20 cellular contexts compared by ENCODE assay signal in the genomic region with DNA sequence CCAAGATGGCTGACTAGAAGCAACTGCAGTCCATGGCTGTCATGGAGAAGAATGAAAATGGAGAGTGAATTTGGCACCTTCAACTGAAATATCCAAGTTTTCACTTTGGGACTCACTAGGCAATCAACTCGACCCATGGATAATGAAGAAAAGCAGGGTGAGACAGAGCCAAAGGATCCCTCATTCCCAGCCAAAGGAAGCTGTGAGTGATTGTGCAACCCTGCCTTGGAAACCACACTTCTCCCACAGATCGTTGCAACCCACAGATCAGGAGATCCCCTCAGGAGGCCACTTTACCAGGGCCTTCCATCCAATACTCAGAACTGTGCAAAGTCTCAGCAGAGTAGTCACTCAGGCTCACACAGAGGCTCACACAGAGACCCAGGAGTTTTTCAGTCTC. TPM values are rescaled to one million over a fixed set of nuclear protein-coding genes. Genes with fewer than 3 reads are reported as not detected.
"Had no signal": no experiment of that assay in that cellular context is flagged by ENCODE, and none has a peak within 500 bp of the region (broad histone marks: within the 10 kb centered on the region; RNA-seq: fewer than 3 reads in every experiment).

No MANE protein-coding gene starts in this region.

- H3K4me1 ChIP-seq: breast epithelium, parathyroid adenoma had no signal

- H3K36me3 ChIP-seq: ascending aorta, breast epithelium, left ventricle myocardium inferior, transverse colon had no signal

- H3K4me3 Mint-ChIP-seq: activated CD4-positive, alpha-beta T cell treated with anti-CD3 and anti-CD28 coated beads for 36 hours; activated CD8-positive, alpha-beta T cell treated with anti-CD3 and anti-CD28 coated beads, Interleukin-2, amount 10 ng/mL, durations not matched to agents 7 days and 5 days; dendritic cell treated with granulocyte-macrophage colony-stimulating factor and Interleukin-4, amounts not matched to agents 40 ng/mL and 50 ng/mL, for 4 days; effector memory CD8-positive, alpha-beta T cell; naive thymus-derived CD8-positive, alpha-beta T cell; T-helper 17 cell had no signal

- ATAC-seq: activated CD4-positive, alpha-beta T cell treated with anti-CD3 and anti-CD28 coated beads for 36 hours; activated CD8-positive, alpha-beta T cell treated with anti-CD3 and anti-CD28 coated beads, Interleukin-2, amount 10 ng/mL, durations not matched to agents 7 days and 5 days; effector memory CD8-positive, alpha-beta T cell; mucosa of descending colon; naive thymus-derived CD8-positive, alpha-beta T cell; T-helper 17 cell had no signal

- H3K27me3 ChIP-seq: breast epithelium had no signal

- H2AFZ ChIP-seq: parathyroid adenoma had no signal

- H3K27ac Mint-ChIP-seq: activated CD4-positive, alpha-beta T cell treated with anti-CD3 and anti-CD28 coated beads for 36 hours; activated CD8-positive, alpha-beta T cell treated with anti-CD3 and anti-CD28 coated beads, Interleukin-2, amount 10 ng/mL, durations not matched to agents 7 days and 5 days; dendritic cell treated with granulocyte-macrophage colony-stimulating factor and Interleukin-4, amounts not matched to agents 40 ng/mL and 50 ng/mL, for 4 days; effector memory CD8-positive, alpha-beta T cell; naive thymus-derived CD8-positive, alpha-beta T cell; T-helper 17 cell had no signal

- H3K4me3 ChIP-seq: ascending aorta, breast epithelium, left ventricle myocardium inferior, mucosa of descending colon, skin epidermis, transverse colon had no signal

- H3K27ac ChIP-seq: ascending aorta, breast epithelium, left ventricle myocardium inferior, parathyroid adenoma, skin epidermis, transverse colon had no signal

- H3K9me3 ChIP-seq: ascending aorta, transverse colon had no signal

- H3K79me2 ChIP-seq: parathyroid adenoma had no signal

- DNase-seq: activated CD4-positive, alpha-beta T cell treated with anti-CD3 and anti-CD28 coated beads for 36 hours; activated CD8-positive, alpha-beta memory T cell treated with anti-CD3 and anti-CD28 coated beads, Interleukin-2, amount 50 U/mL, for 4 hours; activated CD8-positive, alpha-beta T cell treated with anti-CD3 and anti-CD28 coated beads, Interleukin-2, amount 10 ng/mL, durations not matched to agents 7 days and 5 days; effector memory CD8-positive, alpha-beta T cell; hypothalamus; left ventricle myocardium inferior; mucosa of descending colon; naive thymus-derived CD8-positive, alpha-beta T cell; stimulated activated CD4-positive, alpha-beta T cell treated with anti-CD3 and anti-CD28 coated beads, Interleukin-15, amount 100 ng/mL, for 24 hours; stimulated activated CD4-positive, alpha-beta T cell treated with anti-CD3 and anti-CD28 coated beads, Interleukin-4, amount 100 ng/mL, for 1 hour; stimulated activated naive CD4-positive, alpha-beta T cell treated with Interleukin-2 at 50 U/mL for 16 hours; T-helper 17 cell; transverse colon had no signal

- H3K9ac ChIP-seq: parathyroid adenoma had no signal

RNA-seq across cellular contexts. Expression of gene CFAP299, which starts 4.5 kb away (rescaled TPM):
- total RNA-seq: activated CD4-positive, alpha-beta T cell treated with anti-CD3 and anti-CD28 coated beads for 36 hours; activated CD8-positive, alpha-beta T cell treated with anti-CD3 and anti-CD28 coated beads, Interleukin-2, amount 10 ng/mL, durations not matched to agents 7 days and 5 days; ascending aorta; glomerular endothelial cell; kidney epithelial cell; left ventricle myocardium inferior; mucosa of descending colon; naive thymus-derived CD8-positive, alpha-beta T cell; T-helper 17 cell; transverse colon had no signal
